15 cellular contexts compared by ENCODE assay signal in genomic region chr6:136405410-136406029, GRCh38.
DNase-seq lines count a peak whose midpoint lies in the region; ATAC-seq and TF ChIP-seq lines count a peak whose summit lies in the region.
"Had no signal": no experiment of that assay in that cellular context is flagged by ENCODE, and none has a peak within 500 bp of the region (broad histone marks: within the 10 kb centered on the region; RNA-seq: fewer than 3 reads in every experiment).

No MANE protein-coding gene starts in this region.

- no peaks in the 10 kb centered on the region for H3K9me3 Mint-ChIP-seq in MCF 10A (ENCODE audit: unreplicated experiment)
- H3K9me3 Mint-ChIP-seq: activated naive CD4-positive, alpha-beta T cell treated with anti-CD3 and anti-CD28 coated beads, Interleukin-2, amount 50 U/mL, for 72 hours; CD8-positive, alpha-beta T cell had no signal

- H3K27ac ChIP-seq in breast epithelium = peak overlapping the region in 1 of 2 donors; percentile 80
- H3K27ac ChIP-seq: HL-60, parathyroid adenoma had no signal

- H3K4me1 Mint-ChIP-seq in MCF 10A (ENCODE audit: insufficient read depth, unreplicated experiment) = peaks cover 29% of the 10 kb centered on the region

- H3K36me3 ChIP-seq in breast epithelium = no peaks in the 10 kb centered on the region
- H3K36me3 ChIP-seq: stomach had no signal

- H3K9me3 ChIP-seq in breast epithelium = no peaks in the 10 kb centered on the region
- H3K9me3 ChIP-seq: stomach had no signal

- intact Hi-C loops in MCF 10A (cut with micrococcal nuclease) = no loop called here
- intact Hi-C loops in breast epithelium (cut with DNase I; ENCODE audit: low total_unique reads) = no loop called here

- H3K4me1 ChIP-seq in breast epithelium = peaks cover 0 to 6% of the 10 kb centered on the region in 2 donors

- DNase-seq in MCF 10A (ENCODE audit: unreplicated experiment) (peak; percentile 4), breast epithelium (ENCODE audit: low spot score in 2 of 2) (no peak), amniotic epithelial cell (ENCODE audit: low read depth) (peak; percentile 35), left lobe of liver (ENCODE audit: low spot score) (peak; percentile 60), OCI-M2 (lab: John Stamatoyannopoulos, UW; ENCODE audit: unreplicated experiment) (no peak), glomerular visceral epithelial cell (ENCODE audit: extremely low spot score) (no peak), NCI-H2227 treated with DMSO at 0.1 percent for 48 hours (lab: John Stamatoyannopoulos, UW) (no peak)
- DNase-seq: CD8-positive, alpha-beta T cell; NCI-H187 treated with DMSO at 0.1 percent for 48 hours; NCI-H524 treated with DMSO at 0.1 percent for 48 hours; stomach had no signal

- no TSS peak for BruUV-seq in MCF 10A (replicated peaks; lab: Mats Ljungman, UMichigan)

- ATAC-seq in left lobe of liver = peak; percentile 95
- no peak for ATAC-seq in HG02610 (IDR thresholded peaks at IDR 0.05; ENCODE audit: unreplicated experiment)
- ATAC-seq: activated naive CD4-positive, alpha-beta T cell treated with anti-CD3 and anti-CD28 coated beads, Interleukin-2, amount 50 U/mL, for 72 hours; CD8-positive, alpha-beta T cell had no signal

- peaks cover 9% of the 10 kb centered on the region for H3K36me3 Mint-ChIP-seq in MCF 10A (ENCODE audit: insufficient read depth, unreplicated experiment)
- H3K36me3 Mint-ChIP-seq: activated naive CD4-positive, alpha-beta T cell treated with anti-CD3 and anti-CD28 coated beads, Interleukin-2, amount 50 U/mL, for 72 hours; CD8-positive, alpha-beta T cell had no signal

- H3K27me3 Mint-ChIP-seq in MCF 10A (ENCODE audit: insufficient read depth, unreplicated experiment) = no peaks in the 10 kb centered on the region

- no peak for TF ChIP-seq POLR2A in breast epithelium (IDR thresholded peaks at IDR 0.05)

- no peak overlapping the region for H3K4me3 Mint-ChIP-seq in MCF 10A (ENCODE audit: unreplicated experiment)
- H3K4me3 Mint-ChIP-seq: CD8-positive, alpha-beta T cell had no signal

- CTCF ChIA-PET in MCF 10A (lab: Yijun Ruan, JAX) = interaction anchor here (0.6 to 1.6 kb wide), 2 partner anchors 145 to 484 kb away, joined by 3 to 7 read pairs; partner anchors contain the start of gene MAP7

- no peak overlapping the region for H3K27ac Mint-ChIP-seq in MCF 10A (ENCODE audit: low read depth, unreplicated experiment)
- H3K27ac Mint-ChIP-seq: activated naive CD4-positive, alpha-beta T cell treated with anti-CD3 and anti-CD28 coated beads, Interleukin-2, amount 50 U/mL, for 72 hours; CD8-positive, alpha-beta T cell had no signal

- H3K4me3 ChIP-seq in breast epithelium = no peak overlapping the region
- H3K4me3 ChIP-seq: stomach had no signal

- POLR2A ChIA-PET in MCF 10A (lab: Yijun Ruan, JAX) = interaction anchor here (0.8 kb wide), 1 partner anchor 35 kb away, joined by 3 read pairs; no protein-coding TSS in a partner anchor

- no peaks in the 10 kb centered on the region for H3K27me3 ChIP-seq in breast epithelium
- H3K27me3 ChIP-seq: stomach had no signal

- TF ChIP-seq CTCF in MCF 10A (IDR thresholded peaks at IDR 0.05; ENCODE audit: unreplicated experiment) (no peak), breast epithelium (IDR thresholded peaks at IDR 0.05) (no peak)

Comparison
In these comparisons a context has a peak if more than half of its experiments do, and no peak if none do; other contexts are left out.
1. DNase-seq: peak in MCF 10A (single experiment), amniotic epithelial cell (single experiment) and left lobe of liver (single experiment); none in breast epithelium (0 of 2), OCI-M2 (single experiment), glomerular visceral epithelial cell (single experiment) and NCI-H2227 treated with DMSO at 0.1 percent for 48 hours (single experiment).